ENCODE assay signal across 1 cellular context in genomic region chr2:84940088-84940470, GRCh38.
TF ChIP-seq lines count a peak whose summit lies in the region.

No MANE protein-coding gene starts in this region.

TF ChIP-seq in IMR-90, 13 proteins besides CTCF, POLR2A, EP300 and RAD21:
- TF ChIP-seq ELK1 (IDR thresholded peaks at IDR 0.05; ENCODE audit: borderline replicate concordance, low read depth, low read length) (no peak), MAFK (IDR thresholded peaks at IDR 0.05; ENCODE audit: low read depth, low read length) (no peak)
